21 cellular contexts compared by ENCODE assay signal in the genomic region with DNA sequence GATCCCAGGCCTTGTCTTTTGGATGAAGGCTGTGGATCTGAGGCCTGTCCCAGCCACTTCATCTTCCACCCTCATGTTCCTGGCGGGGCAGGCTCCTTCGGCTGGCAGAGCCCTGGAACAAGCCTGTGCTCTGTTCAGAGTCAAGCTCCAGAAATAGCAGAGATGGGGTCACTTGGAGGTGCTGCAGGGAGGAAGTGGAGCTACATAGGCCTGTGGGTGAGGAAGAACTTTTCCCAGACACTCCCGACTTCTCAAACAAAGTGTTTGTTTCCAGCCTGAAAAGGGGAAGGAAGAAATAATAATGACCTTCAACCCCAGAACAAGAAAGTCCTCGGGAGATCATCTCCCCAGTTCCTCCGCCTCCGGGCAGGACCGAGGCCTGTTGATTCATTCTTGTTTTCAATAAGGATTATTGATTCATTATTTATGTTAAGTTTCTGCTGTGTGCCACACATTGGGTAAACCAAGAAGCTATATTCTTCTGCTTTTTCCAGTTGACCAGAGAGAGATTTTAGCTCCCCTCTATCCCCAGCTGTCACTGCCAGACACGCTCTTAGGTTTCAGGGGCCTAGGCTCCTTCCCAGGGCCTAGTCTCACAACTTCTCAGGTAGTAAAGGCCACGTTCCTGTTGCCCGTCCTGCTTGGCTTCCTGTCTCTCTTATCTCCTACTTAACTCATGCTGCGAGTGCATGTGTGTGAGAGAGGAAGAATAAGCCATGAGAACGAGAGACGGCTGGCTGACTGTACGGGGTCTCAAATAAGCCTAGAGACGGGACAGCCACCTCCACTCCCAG. TPM values are rescaled to one million over a fixed set of nuclear protein-coding genes. Genes with fewer than 3 reads are reported as not detected.
A peak's percentile ranks its signal among the peaks of the same experiment; 100 is the strongest.
DNase-seq lines count a peak whose midpoint lies in the region; ATAC-seq, FAIRE-seq and TF ChIP-seq lines count a peak whose summit lies in the region.
"Had no signal": no experiment of that assay in that cellular context is flagged by ENCODE, and none has a peak within 500 bp of the region (broad histone marks: within the 10 kb centered on the region; RNA-seq: fewer than 3 reads in every experiment).

No MANE protein-coding gene starts in this region.

- H2BK15ac ChIP-seq in mesendoderm (replicated peaks; ENCODE audit: low read depth) = no peak overlapping the region

- H3K4me3 ChIP-seq in endodermal cell (ENCODE audit: low read length) (no peak overlapping the region), mesendoderm (ENCODE audit: low read length) (no peak overlapping the region)
- H3K4me3 ChIP-seq: body of pancreas, colonic mucosa, GM12878, GM23338, testis had no signal

- no peak for DNase-seq in activated CD8-positive, alpha-beta T cell treated with anti-CD3 and anti-CD28 coated beads, Interleukin-2, amount 10 ng/mL, durations not matched to agents 7 days and 5 days
- no peak for DNase-seq in activated CD8-positive, alpha-beta T cell treated with anti-CD3 and anti-CD28 coated beads for 36 hours
- DNase-seq in T-helper 17 cell (no peak), endodermal cell (no peak), mesendoderm (peak; percentile 56), H54 (ENCODE audit: insufficient read length, low spot score) (no peak), NCI-H526 treated with DMSO at 0.1 percent for 48 hours (lab: John Stamatoyannopoulos, UW) (no peak)
- DNase-seq in activated effector memory CD4-positive, alpha-beta T cell treated with anti-CD3 and anti-CD28 coated beads, Interleukin-2, amount 50 U/mL, for 16 hours = no peak
- DNase-seq: body of pancreas, colonic mucosa, Kasumi-1, NCI-H1105, NCI-H2107, NCI-H510A treated with DMSO at 0.1 percent for 48 hours, T-helper 2 cell, testis had no signal

- H2BK120ac ChIP-seq in mesendoderm (ENCODE audit: low read depth, low read length) = no peak overlapping the region

- H3K27me3 ChIP-seq in endodermal cell (ENCODE audit: control insufficient read depth, insufficient read depth, low read length, poor library complexity, severe bottlenecking) (no peaks in the 10 kb centered on the region), mesendoderm (ENCODE audit: insufficient read depth, low read length, poor library complexity) (no peaks in the 10 kb centered on the region)
- H3K27me3 ChIP-seq: body of pancreas, colonic mucosa, testis had no signal

- no peaks in the 10 kb centered on the region for H3K27me3 Mint-ChIP-seq in activated CD8-positive, alpha-beta T cell treated with anti-CD3 and anti-CD28 coated beads, Interleukin-2, amount 10 ng/mL, durations not matched to agents 7 days and 5 days (ENCODE audit: low read depth)
- no peaks in the 10 kb centered on the region for H3K27me3 Mint-ChIP-seq in activated CD8-positive, alpha-beta T cell treated with anti-CD3 and anti-CD28 coated beads for 36 hours
- H3K27me3 Mint-ChIP-seq in T-helper 17 cell (no peaks in the 10 kb centered on the region), endodermal cell (ENCODE audit: insufficient read depth) (no peaks in the 10 kb centered on the region)

- H3K4ac ChIP-seq in mesendoderm (ENCODE audit: low read depth, low read length) = no peak overlapping the region

- H2AK5ac ChIP-seq in mesendoderm (ENCODE audit: low read length) = no peak overlapping the region

- H3K56ac ChIP-seq in mesendoderm (ENCODE audit: low read length) = no peak overlapping the region

- no peaks in the 10 kb centered on the region for H3K79me2 ChIP-seq in mesendoderm (ENCODE audit: control insufficient read depth, insufficient read depth, low read length)

- peak overlapping the region; percentile 13 for H3K27ac Mint-ChIP-seq in activated CD8-positive, alpha-beta T cell treated with anti-CD3 and anti-CD28 coated beads, Interleukin-2, amount 10 ng/mL, durations not matched to agents 7 days and 5 days
- H3K27ac Mint-ChIP-seq in activated CD8-positive, alpha-beta T cell treated with anti-CD3 and anti-CD28 coated beads for 36 hours = no peak overlapping the region
- H3K27ac Mint-ChIP-seq in T-helper 17 cell = peak overlapping the region; percentile 70
- H3K27ac Mint-ChIP-seq in endodermal cell = peak overlapping the region; percentile 55
- H3K27ac Mint-ChIP-seq: GM23338 had no signal

- H3K4me1 Mint-ChIP-seq in activated CD8-positive, alpha-beta T cell treated with anti-CD3 and anti-CD28 coated beads, Interleukin-2, amount 10 ng/mL, durations not matched to agents 7 days and 5 days (ENCODE audit: low read depth) = peaks cover 18% of the 10 kb centered on the region
- H3K4me1 Mint-ChIP-seq in activated CD8-positive, alpha-beta T cell treated with anti-CD3 and anti-CD28 coated beads for 36 hours (ENCODE audit: low read depth) = peaks cover 2% of the 10 kb centered on the region
- H3K4me1 Mint-ChIP-seq in T-helper 17 cell (peaks cover 5% of the 10 kb centered on the region), endodermal cell (peaks cover 7% of the 10 kb centered on the region)

- no peaks in the 10 kb centered on the region for H3K36me3 ChIP-seq in endodermal cell (ENCODE audit: control insufficient read depth, insufficient read depth, low read length)
- H3K36me3 ChIP-seq in mesendoderm (ENCODE audit: control insufficient read depth, insufficient read depth, low read length) = peaks cover 1% of the 10 kb centered on the region

- no peak for ATAC-seq in activated CD8-positive, alpha-beta T cell treated with anti-CD3 and anti-CD28 coated beads, Interleukin-2, amount 10 ng/mL, durations not matched to agents 7 days and 5 days
- no peak for ATAC-seq in activated CD8-positive, alpha-beta T cell treated with anti-CD3 and anti-CD28 coated beads for 36 hours
- no peak for ATAC-seq in T-helper 17 cell
- ATAC-seq: activated CD4-positive, CD25-positive, alpha-beta regulatory T cell treated with anti-CD3 and anti-CD28 coated beads, Interleukin-2, amount 50 U/mL, for 24 hours; body of pancreas; GM12878; GM23338 had no signal

- no peak overlapping the region for H3K18ac ChIP-seq in mesendoderm (ENCODE audit: low read length)

- peaks cover 63% of the 10 kb centered on the region for H3K36me3 Mint-ChIP-seq in activated CD8-positive, alpha-beta T cell treated with anti-CD3 and anti-CD28 coated beads, Interleukin-2, amount 10 ng/mL, durations not matched to agents 7 days and 5 days (ENCODE audit: low read depth)
- peaks cover 2% of the 10 kb centered on the region for H3K36me3 Mint-ChIP-seq in activated CD8-positive, alpha-beta T cell treated with anti-CD3 and anti-CD28 coated beads for 36 hours (ENCODE audit: low read depth)
- H3K36me3 Mint-ChIP-seq in T-helper 17 cell (ENCODE audit: low read depth) (peaks cover 8% of the 10 kb centered on the region), endodermal cell (ENCODE audit: low read depth) (peaks cover 9% of the 10 kb centered on the region)

- POLR2A ChIA-PET in activated CD8-positive, alpha-beta T cell treated with anti-CD3 and anti-CD28 coated beads, Interleukin-2, amount 10 ng/mL, durations not matched to agents 7 days and 5 days (lab: Charles Lee) = no interaction called here
- POLR2A ChIA-PET in activated CD8-positive, alpha-beta T cell treated with anti-CD3 and anti-CD28 coated beads for 36 hours (lab: Charles Lee) = no interaction called here

- H3K9me3 ChIP-seq in T-helper 17 cell (ENCODE audit: control insufficient read depth, low read length, poor library complexity, severe bottlenecking) = no peaks in the 10 kb centered on the region
- H3K9me3 ChIP-seq in endodermal cell (ENCODE audit: control insufficient read depth, low read length) = no peaks in the 10 kb centered on the region
- H3K9me3 ChIP-seq: body of pancreas, colonic mucosa, testis had no signal

- no peak overlapping the region for H2BK5ac ChIP-seq in mesendoderm (ENCODE audit: low read length)

- no peak overlapping the region for H3K4me3 Mint-ChIP-seq in activated CD8-positive, alpha-beta T cell treated with anti-CD3 and anti-CD28 coated beads, Interleukin-2, amount 10 ng/mL, durations not matched to agents 7 days and 5 days
- H3K4me3 Mint-ChIP-seq in activated CD8-positive, alpha-beta T cell treated with anti-CD3 and anti-CD28 coated beads for 36 hours = no peak overlapping the region
- H3K4me3 Mint-ChIP-seq in T-helper 17 cell (no peak overlapping the region), endodermal cell (no peak overlapping the region)
- H3K4me3 Mint-ChIP-seq: GM23338 had no signal

- H4K5ac ChIP-seq in mesendoderm (ENCODE audit: low read length) = no peak overlapping the region

- CTCF ChIA-PET in activated CD8-positive, alpha-beta T cell treated with anti-CD3 and anti-CD28 coated beads, Interleukin-2, amount 10 ng/mL, durations not matched to agents 7 days and 5 days (lab: Charles Lee) = no interaction called here
- CTCF ChIA-PET in activated CD8-positive, alpha-beta T cell treated with anti-CD3 and anti-CD28 coated beads for 36 hours (lab: Charles Lee) = interaction anchor here (1.1 to 5.9 kb wide), 3 partner anchors 9 to 205 kb away, joined by 3 to 84 read pairs (median 4); no protein-coding TSS in a partner anchor

- FAIRE-seq in H54 (lab: Jason Lieb, UNC) = no peak
- FAIRE-seq: GM12878, GM19239 had no signal

- H4K8ac ChIP-seq in mesendoderm (ENCODE audit: low read depth, low read length) = no peak overlapping the region

- no peak for TF ChIP-seq CTCF in activated CD8-positive, alpha-beta T cell treated with anti-CD3 and anti-CD28 coated beads for 36 hours (IDR thresholded peaks at IDR 0.05)
- no peak for TF ChIP-seq CTCF in endodermal cell (conservative IDR thresholded peaks at IDR 0.05)

- TF ChIP-seq POLR2A in H54 (IDR thresholded peaks at IDR 0.05; ENCODE audit: low read depth, low read length) = no peak

- no peak overlapping the region for H3K27ac ChIP-seq in endodermal cell (ENCODE audit: low read depth, low read length)
- no peak overlapping the region for H3K27ac ChIP-seq in mesendoderm (ENCODE audit: low read depth, low read length)
- H3K27ac ChIP-seq: body of pancreas, C4-2B, colonic mucosa, testis had no signal

- no peaks in the 10 kb centered on the region for H3K9me3 Mint-ChIP-seq in activated CD8-positive, alpha-beta T cell treated with anti-CD3 and anti-CD28 coated beads, Interleukin-2, amount 10 ng/mL, durations not matched to agents 7 days and 5 days (ENCODE audit: insufficient read depth)
- no peaks in the 10 kb centered on the region for H3K9me3 Mint-ChIP-seq in activated CD8-positive, alpha-beta T cell treated with anti-CD3 and anti-CD28 coated beads for 36 hours
- no peaks in the 10 kb centered on the region for H3K9me3 Mint-ChIP-seq in endodermal cell
- H3K9me3 Mint-ChIP-seq: GM23338 had no signal

- no peak overlapping the region for H3K4me2 ChIP-seq in mesendoderm (ENCODE audit: low read length)
- H3K4me2 ChIP-seq: GM23338 had no signal

- H3K4me1 ChIP-seq in endodermal cell (ENCODE audit: control insufficient read depth, insufficient read depth, low read length) (no peaks in the 10 kb centered on the region), mesendoderm (ENCODE audit: control insufficient read depth, low read depth, low read length) (no peaks in the 10 kb centered on the region)
- H3K4me1 ChIP-seq: colonic mucosa had no signal

- H3K9ac ChIP-seq in endodermal cell (ENCODE audit: extremely low read depth, low read length, poor library complexity, severe bottlenecking) (no peak overlapping the region), mesendoderm (ENCODE audit: low read length) (no peak overlapping the region)

- 85 to 94% methylated on average over 3 to 15 of the region's 15 CpGs for WGBS in endodermal cell (ENCODE audit: insufficient coverage in 1 of 2, insufficient read length in 1 of 2), 2 experiments
- no CpG with 5 or more reads among the region's 15 CpGs for WGBS in mesendoderm (ENCODE audit: extremely low coverage, insufficient coverage, low lambda C conversion rate)

- intact Hi-C loops in activated CD8-positive, alpha-beta T cell treated with anti-CD3 and anti-CD28 coated beads for 36 hours (cut with micrococcal nuclease) = no loop called here

- H3K23ac ChIP-seq in mesendoderm (ENCODE audit: low read length) = no peak overlapping the region

- no peaks in the 10 kb centered on the region for H3K79me1 ChIP-seq in mesendoderm (ENCODE audit: low read length)

RNA-seq across cellular contexts. Expression of gene IKBKE, which starts 16.9 kb away (rescaled TPM):
- 10 to 100 TPM; 68.3 to 70.1 TPM for total RNA-seq in activated CD8-positive, alpha-beta T cell treated with anti-CD3 and anti-CD28 coated beads, Interleukin-2, amount 10 ng/mL, durations not matched to agents 7 days and 5 days
- total RNA-seq in activated CD8-positive, alpha-beta T cell treated with anti-CD3 and anti-CD28 coated beads for 36 hours = 10 to 100 TPM; 14.3 to 14.9 TPM
- 10 to 100 TPM; 48.5 to 72.5 TPM for total RNA-seq in T-helper 17 cell
- 1 to 10 TPM; 5.0 to 8.5 TPM for total RNA-seq in endodermal cell
- 2.7 TPM for polyA plus RNA-seq in endodermal cell (2013, experiment 1 of 2)
- polyA plus RNA-seq in endodermal cell (2013, experiment 2 of 2) = 1.9 TPM
- 3.7 TPM for polyA plus RNA-seq in mesendoderm (2013, experiment 1 of 2)
- 3.8 TPM for polyA plus RNA-seq in mesendoderm (2013, experiment 2 of 2)

RNA-seq across cellular contexts. Expression of gene RASSF5, which starts 20.1 kb away (rescaled TPM):
- total RNA-seq in activated CD8-positive, alpha-beta T cell treated with anti-CD3 and anti-CD28 coated beads, Interleukin-2, amount 10 ng/mL, durations not matched to agents 7 days and 5 days = 100 to 1,000 TPM; 192 to 195 TPM
- total RNA-seq in activated CD8-positive, alpha-beta T cell treated with anti-CD3 and anti-CD28 coated beads for 36 hours = 100 to 1,000 TPM; 215 to 218 TPM
- 100 to 1,000 TPM; 177 to 188 TPM for total RNA-seq in T-helper 17 cell
- total RNA-seq in endodermal cell = under 1 TPM; 0.20 to 0.26 TPM
- polyA plus RNA-seq in endodermal cell (2013, experiment 1 of 2) = 0.50 TPM
- 0.75 TPM for polyA plus RNA-seq in endodermal cell (2013, experiment 2 of 2)
- 1.4 TPM for polyA plus RNA-seq in mesendoderm (2013, experiment 1 of 2)
- polyA plus RNA-seq in mesendoderm (2013, experiment 2 of 2) = 1.8 TPM

Comparison
In these comparisons a context has a peak if more than half of its experiments do, and no peak if none do; other contexts are left out.
1. RNA of gene RASSF5, which starts 20.1 kb away (total RNA-seq): 215 to 218 TPM in activated CD8-positive, alpha-beta T cell treated with anti-CD3 and anti-CD28 coated beads for 36 hours, 192 to 195 TPM in activated CD8-positive, alpha-beta T cell treated with anti-CD3 and anti-CD28 coated beads, Interleukin-2, amount 10 ng/mL, durations not matched to agents 7 days and 5 days and 177 to 188 TPM in T-helper 17 cell; 0.20 to 0.26 TPM in endodermal cell; every median in the first group is over 100 times any median in the second.